14 cellular contexts compared by ENCODE assay signal in the genomic region with DNA sequence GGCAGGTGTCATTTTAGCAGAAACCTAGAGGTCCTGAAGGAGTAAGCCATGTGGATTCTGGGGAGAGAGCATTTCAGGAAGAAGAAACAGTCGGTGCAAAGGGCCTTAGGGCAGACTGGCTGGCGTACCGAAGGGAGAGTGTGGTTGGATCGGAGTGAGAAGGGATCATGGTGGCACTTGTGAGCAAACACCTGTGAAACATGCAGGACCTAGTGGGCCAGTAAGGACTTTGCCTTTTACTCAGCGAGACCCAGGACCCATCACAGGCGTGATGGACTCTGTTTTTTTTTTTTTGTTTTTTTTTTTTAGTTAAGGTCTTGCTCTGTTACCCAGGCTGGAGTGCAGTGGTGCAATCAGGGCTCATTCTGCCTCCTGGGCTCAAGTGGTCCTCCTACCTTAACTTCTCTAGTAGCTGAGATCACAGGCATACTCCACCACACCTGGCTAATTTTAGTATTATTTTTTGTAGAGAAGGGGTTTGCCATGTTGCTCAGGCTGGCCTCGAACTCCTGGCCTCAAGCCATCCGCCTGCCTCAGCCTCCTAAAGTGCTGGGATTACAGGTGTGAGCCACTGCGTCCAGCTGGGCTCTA. TPM values are rescaled to one million over a fixed set of nuclear protein-coding genes. Genes with fewer than 3 reads are reported as not detected.
A peak's percentile ranks its signal among the peaks of the same experiment; 100 is the strongest.
DNase-seq lines count a peak whose midpoint lies in the region; ATAC-seq, FAIRE-seq and TF ChIP-seq lines count a peak whose summit lies in the region.
"Had no signal": no experiment of that assay in that cellular context is flagged by ENCODE, and none has a peak within 500 bp of the region (broad histone marks: within the 10 kb centered on the region; RNA-seq: fewer than 3 reads in every experiment).

No MANE protein-coding gene starts in this region.

- H3K9ac ChIP-seq in K562 (ENCODE audit: insufficient read depth in 1 of 2, low read depth in 2 of 2, low read length in 2 of 2), result peak overlapping the region in 1 of 2 experiments; percentile 13; a peak in 1 of 4 replicates

- no peak for TF ChIP-seq EP300 in K562 (IDR thresholded peaks at IDR 0.05; ENCODE audit: low read length)

- H3K79me2 ChIP-seq in K562 (ENCODE audit: control insufficient read depth, insufficient read depth, low read length), result no peaks in the 10 kb centered on the region

- 17% methylated on average over 9 of the region's 9 CpGs for WGBS in K562 (ENCODE audit: insufficient coverage, low coverage, missing lambda C conversion rate)

- no peak for TF ChIP-seq POLR2A in K562 (conservative IDR thresholded peaks at IDR 0.05)

- BruUV-seq in K562 (replicated peaks; lab: Mats Ljungman, UMichigan), result no TSS peak

- TF ChIP-seq RAD21 in K562 (CRISPR knock-in tag; conservative IDR thresholded peaks at IDR 0.05 in 1 of 2, IDR thresholded peaks at IDR 0.05 in 1 of 2), result no peak

- H2AFZ ChIP-seq in K562 (ENCODE audit: low read depth, low read length), result peak overlapping the region; percentile 62

- no peaks in the 10 kb centered on the region for H3K9me1 ChIP-seq in K562 (ENCODE audit: control insufficient read depth, insufficient read depth, low read length)

- H3K36me3 ChIP-seq in K562 (ENCODE audit: control insufficient read depth, insufficient read depth, low read length), result no peaks in the 10 kb centered on the region
- H3K36me3 ChIP-seq: sigmoid colon, stomach had no signal

- 0 out of 2 replicates have a peak, but pooled peaks cover 4% of the 10 kb centered on the region for H4K20me1 ChIP-seq in K562 (replicated peaks; ENCODE audit: control insufficient read depth, insufficient read depth, low read length)

- TF ChIP-seq CTCF in K562 (IDR thresholded peaks at IDR 0.05 in 2 of 3, conservative IDR thresholded peaks at IDR 0.05 in 1 of 3; ENCODE audit: insufficient read depth in 2 of 3, low read depth in 1 of 3, low read length in 3 of 3) (no peak), omental fat pad (IDR thresholded peaks at IDR 0.05) (no peak)

- in situ Hi-C loops in K562 (cut with MboI), result no loop called here

- H3K4me2 ChIP-seq in K562 (ENCODE audit: insufficient read depth, low read length), result peak overlapping the region; percentile 58

- CTCF ChIA-PET in K562 (lab: Yijun Ruan, JAX; ENCODE audit: low intra/inter-chr PET ratio), result no interaction called here

- no peaks in the 10 kb centered on the region for H3K27me3 ChIP-seq in K562 (ENCODE audit: control insufficient read depth in 2 of 2, insufficient read depth in 2 of 2, low read length in 2 of 2)

- no peak overlapping the region; the same call in 2 of the 3 replicates for H3K27ac ChIP-seq in K562 (ENCODE audit: extremely low read depth, low read depth, low read length)
- H3K27ac ChIP-seq: VCaP had no signal

- intact Hi-C loops in K562 (cut with micrococcal nuclease), result no loop called here

- H3K9me3 ChIP-seq in K562 (replicated peaks; ENCODE audit: control insufficient read depth, insufficient read depth, low read depth, low read length), result no peaks in the 10 kb centered on the region
- H3K9me3 ChIP-seq: sigmoid colon, stomach had no signal

- ATAC-seq in K562 (peak; percentile 6; the same call in 1 of the 3 replicates), omental fat pad (ENCODE audit: low FRiP score) (peak; percentile 20), GM21737 (IDR thresholded peaks at IDR 0.05; ENCODE audit: unreplicated experiment) (no peak)
- ATAC-seq: CD8-positive, alpha-beta T cell had no signal

- no peak overlapping the region for H3K4me3 ChIP-seq in K562
- H3K4me3 ChIP-seq: sigmoid colon, stomach had no signal

- peaks cover 12 to 26% of the 10 kb centered on the region in 2 experiments; a peak in 4 of 5 replicates for H3K4me1 ChIP-seq in K562 (replicated peaks in 1 of 2; ENCODE audit: control insufficient read depth in 2 of 2, insufficient read depth in 2 of 2, low read length in 2 of 2)
- H3K4me1 ChIP-seq: sigmoid colon, stomach had no signal

- FAIRE-seq in K562 (lab: Jason Lieb, UNC), result no peak

- DNase-seq in Kasumi-1 (lab: John Stamatoyannopoulos, UW) (peak; percentile 42 to 62), K562 (ENCODE audit: extremely low read depth in 1 of 4, low spot score in 3 of 4) (no peak), omental fat pad (ENCODE audit: low spot score) (no peak), NCI-H2081 (lab: John Stamatoyannopoulos, UW) (no peak)
- DNase-seq: activated CD8-positive, alpha-beta memory T cell treated with anti-CD3 and anti-CD28 coated beads, Interleukin-2, amount 50 U/mL, for 48 hours; CD8-positive, alpha-beta T cell; left ventricle myocardium superior; NCI-H187; NCI-H510A treated with DMSO at 0.1 percent for 48 hours; sigmoid colon; stomach had no signal

- POLR2A ChIA-PET in K562 (lab: Yijun Ruan, JAX), result no interaction called here

RNA-seq across cellular contexts. Expression of a gene that starts 3.5 kb away (rescaled TPM):
- total RNA-seq in K562 (2011; cell fraction: chromatin; rRNA removed; ENCODE audit: low replicate concordance), result not detected in 2 replicates
- not detected in 2 replicates for total RNA-seq in K562 (2011; cell fraction: nucleolus; rRNA removed)
- total RNA-seq in K562 (2011; cell fraction: nucleoplasm; rRNA removed), result not detected in 2 replicates
- not detected in 2 replicates for total RNA-seq in K562 (2014; rRNA removed)
- total RNA-seq in K562 (2014; rRNA removed; fragmentation: Illumina TruSeq; extraction: Trizol), result not detected in 2 replicates
- total RNA-seq in K562 (2015; rRNA removed; fragmentation: Illumina TruSeq; extraction: Trizol), result not detected in 2 replicates
- not detected in 2 replicates for total RNA-seq in K562 (2021)
- not detected in 2 replicates for polyA plus RNA-seq in K562 (2011; rRNA removed)
- polyA plus RNA-seq in K562 (2011; cell fraction: cytosol; rRNA removed), result not detected in 2 replicates
- not detected in 2 replicates for polyA plus RNA-seq in K562 (2011; cell fraction: nucleus; rRNA removed)
- polyA plus RNA-seq in K562 (2012), result not detected in 2 replicates
- polyA plus RNA-seq in K562 (2014; fragmentation: Illumina TruSeq; extraction: Trizol), result not detected in 2 replicates
- not detected for polyA plus RNA-seq in K562 (2014; fragmentation: Nextera tagmentation; extraction: Ambion mirVana)
- not detected in 2 replicates for polyA plus RNA-seq in K562 (2014; rRNA removed)
- not detected in 2 replicates for polyA minus RNA-seq in K562 (2011; rRNA and poly(A)+ RNA removed)
- not detected in 2 replicates for polyA minus RNA-seq in K562 (2011; cell fraction: cytosol; rRNA and poly(A)+ RNA removed)
- not detected in 2 replicates for polyA minus RNA-seq in K562 (2011; cell fraction: nucleus; rRNA and poly(A)+ RNA removed)
- under 1 TPM in 1 of 4 donors, not detected in 3; 0.24 TPM for total RNA-seq in omental fat pad
- total RNA-seq: CD8-positive, alpha-beta T cell; esophagus mucosa; left ventricle myocardium superior; stomach had no signal
- polyA plus RNA-seq: sigmoid colon, stomach had no signal

RNA-seq across cellular contexts. Expression of a gene that starts 19.7 kb away (rescaled TPM):
- 29.6 and 50.6 TPM in 2 replicates for total RNA-seq in K562 (2011; cell fraction: chromatin; rRNA removed; ENCODE audit: low replicate concordance)
- 27.0 and 28.2 TPM in 2 replicates for total RNA-seq in K562 (2011; cell fraction: nucleolus; rRNA removed)
- 29.2 and 31.1 TPM in 2 replicates for total RNA-seq in K562 (2011; cell fraction: nucleoplasm; rRNA removed)
- total RNA-seq in K562 (2014; rRNA removed) (84.1 and 124 TPM in 2 replicates), K562 (2014; rRNA removed; fragmentation: Illumina TruSeq; extraction: Trizol) (11.4 and 17.0 TPM in 2 replicates), K562 (2015; rRNA removed; fragmentation: Illumina TruSeq; extraction: Trizol) (31.7 and 32.0 TPM in 2 replicates), K562 (2021) (47.1 and 54.9 TPM in 2 replicates), omental fat pad (10 to 100 TPM; 22.5 to 62.4 (median 47.1) TPM)
- polyA plus RNA-seq in K562 (2011; rRNA removed) (8.4 and 13.6 TPM in 2 replicates), K562 (2014; fragmentation: Illumina TruSeq; extraction: Trizol) (31.7 and 45.0 TPM in 2 replicates), K562 (2014; fragmentation: Nextera tagmentation; extraction: Ambion mirVana) (1 to 10 TPM; 4.8 to 7.2 TPM), K562 (2014; rRNA removed) (50.5 and 57.6 TPM in 2 replicates)
- polyA plus RNA-seq in K562 (2011; cell fraction: cytosol; rRNA removed), result 9.7 and 11.8 TPM in 2 replicates
- 26.3 and 43.0 TPM in 2 replicates for polyA plus RNA-seq in K562 (2011; cell fraction: nucleus; rRNA removed)
- polyA plus RNA-seq in K562 (2012), result 46.2 and 56.2 TPM in 2 replicates
- polyA minus RNA-seq in K562 (2011; rRNA and poly(A)+ RNA removed), result 6.3 and 8.6 TPM in 2 replicates
- 20.6 and 24.6 TPM in 2 replicates for polyA minus RNA-seq in K562 (2011; cell fraction: cytosol; rRNA and poly(A)+ RNA removed)
- polyA minus RNA-seq in K562 (2011; cell fraction: nucleus; rRNA and poly(A)+ RNA removed), result 7.9 and 14.9 TPM in 2 replicates

RNA-seq across cellular contexts. Expression of a gene that starts 22.6 kb away (rescaled TPM):
- total RNA-seq in K562 (2011; cell fraction: chromatin; rRNA removed; ENCODE audit: low replicate concordance), result 7.1 and 14.3 TPM in 2 replicates
- total RNA-seq in K562 (2011; cell fraction: nucleolus; rRNA removed), result 10.8 and 17.7 TPM in 2 replicates
- total RNA-seq in K562 (2011; cell fraction: nucleoplasm; rRNA removed), result 6.3 and 10.6 TPM in 2 replicates
- total RNA-seq in K562 (2014; rRNA removed) (189 and 200 TPM in 2 replicates), K562 (2014; rRNA removed; fragmentation: Illumina TruSeq; extraction: Trizol) (25.2 and 30.3 TPM in 2 replicates), K562 (2015; rRNA removed; fragmentation: Illumina TruSeq; extraction: Trizol) (124 and 127 TPM in 2 replicates), K562 (2021) (92.2 and 92.9 TPM in 2 replicates), omental fat pad (10 to 100 TPM; 53.0 to 88.6 (median 72.5) TPM)
- polyA plus RNA-seq in K562 (2011; rRNA removed) (32.6 and 40.4 TPM in 2 replicates), K562 (2014; fragmentation: Illumina TruSeq; extraction: Trizol) (108 and 122 TPM in 2 replicates), K562 (2014; fragmentation: Nextera tagmentation; extraction: Ambion mirVana) (10 to 100 TPM in 1 of 2 experiments, 1 to 10 TPM in 1; 9.6 to 14.3 TPM), K562 (2014; rRNA removed) (167 and 169 TPM in 2 replicates)
- polyA plus RNA-seq in K562 (2011; cell fraction: cytosol; rRNA removed), result 58.8 and 72.4 TPM in 2 replicates
- 44.8 and 52.7 TPM in 2 replicates for polyA plus RNA-seq in K562 (2011; cell fraction: nucleus; rRNA removed)
- polyA plus RNA-seq in K562 (2012), result 130 and 155 TPM in 2 replicates
- 5.1 and 10.2 TPM in 2 replicates for polyA minus RNA-seq in K562 (2011; rRNA and poly(A)+ RNA removed)
- 21.1 and 26.8 TPM in 2 replicates for polyA minus RNA-seq in K562 (2011; cell fraction: cytosol; rRNA and poly(A)+ RNA removed)
- polyA minus RNA-seq in K562 (2011; cell fraction: nucleus; rRNA and poly(A)+ RNA removed), result 6.7 and 7.8 TPM in 2 replicates

RNA-seq across cellular contexts. Expression of a gene that starts 23.0 kb away (rescaled TPM):
- 10.7 and 38.4 TPM in 2 replicates for total RNA-seq in K562 (2011; cell fraction: chromatin; rRNA removed; ENCODE audit: low replicate concordance)
- total RNA-seq in K562 (2011; cell fraction: nucleolus; rRNA removed), result 35.5 and 41.9 TPM in 2 replicates
- 27.5 and 27.9 TPM in 2 replicates for total RNA-seq in K562 (2011; cell fraction: nucleoplasm; rRNA removed)
- total RNA-seq in K562 (2014; rRNA removed), result 6.6 and 11.1 TPM in 2 replicates
- 7.2 and 10.6 TPM in 2 replicates for total RNA-seq in K562 (2014; rRNA removed; fragmentation: Illumina TruSeq; extraction: Trizol)
- total RNA-seq in K562 (2015; rRNA removed; fragmentation: Illumina TruSeq; extraction: Trizol), result 12.8 and 14.3 TPM in 2 replicates
- total RNA-seq in K562 (2021), result 34.5 and 35.9 TPM in 2 replicates
- polyA plus RNA-seq in K562 (2011; rRNA removed), result 18.9 and 34.0 TPM in 2 replicates
- polyA plus RNA-seq in K562 (2011; cell fraction: cytosol; rRNA removed), result 54.6 and 96.4 TPM in 2 replicates
- 44.1 and 53.6 TPM in 2 replicates for polyA plus RNA-seq in K562 (2011; cell fraction: nucleus; rRNA removed)
- 26.5 and 54.0 TPM in 2 replicates for polyA plus RNA-seq in K562 (2012)
- polyA plus RNA-seq in K562 (2014; fragmentation: Illumina TruSeq; extraction: Trizol), result 31.7 and 40.6 TPM in 2 replicates
- 1 to 10 TPM; 3.6 to 4.6 TPM for polyA plus RNA-seq in K562 (2014; fragmentation: Nextera tagmentation; extraction: Ambion mirVana)
- 26.6 and 31.3 TPM in 2 replicates for polyA plus RNA-seq in K562 (2014; rRNA removed)
- 9.8 and 12.4 TPM in 2 replicates for polyA minus RNA-seq in K562 (2011; rRNA and poly(A)+ RNA removed)
- polyA minus RNA-seq in K562 (2011; cell fraction: cytosol; rRNA and poly(A)+ RNA removed), result 20.2 and 22.9 TPM in 2 replicates
- 18.7 and 26.1 TPM in 2 replicates for polyA minus RNA-seq in K562 (2011; cell fraction: nucleus; rRNA and poly(A)+ RNA removed)
- 10 to 100 TPM; 14.0 to 18.8 (median 17.5) TPM for total RNA-seq in omental fat pad

RNA-seq across cellular contexts. Expression of a gene that starts 41.6 kb away (rescaled TPM):
- 27.7 and 48.1 TPM in 2 replicates for total RNA-seq in K562 (2011; cell fraction: chromatin; rRNA removed; ENCODE audit: low replicate concordance)
- 22.8 and 24.7 TPM in 2 replicates for total RNA-seq in K562 (2011; cell fraction: nucleolus; rRNA removed)
- total RNA-seq in K562 (2011; cell fraction: nucleoplasm; rRNA removed), result 23.9 and 41.4 TPM in 2 replicates
- total RNA-seq in K562 (2014; rRNA removed), result 18.6 and 21.3 TPM in 2 replicates
- total RNA-seq in K562 (2014; rRNA removed; fragmentation: Illumina TruSeq; extraction: Trizol), result 4.6 and 6.2 TPM in 2 replicates
- 10.0 and 12.4 TPM in 2 replicates for total RNA-seq in K562 (2015; rRNA removed; fragmentation: Illumina TruSeq; extraction: Trizol)
- total RNA-seq in K562 (2021), result 26.1 and 28.7 TPM in 2 replicates
- polyA plus RNA-seq in K562 (2011; rRNA removed), result 5.3 and 9.0 TPM in 2 replicates
- polyA plus RNA-seq in K562 (2011; cell fraction: cytosol; rRNA removed), result 7.6 and 12.9 TPM in 2 replicates
- polyA plus RNA-seq in K562 (2011; cell fraction: nucleus; rRNA removed), result 10.1 and 26.6 TPM in 2 replicates
- polyA plus RNA-seq in K562 (2012), result 24.9 and 29.1 TPM in 2 replicates
- 26.9 and 39.6 TPM in 2 replicates for polyA plus RNA-seq in K562 (2014; fragmentation: Illumina TruSeq; extraction: Trizol)
- polyA plus RNA-seq in K562 (2014; fragmentation: Nextera tagmentation; extraction: Ambion mirVana), result 1 to 10 TPM; 3.5 to 4.2 TPM
- 16.3 and 16.9 TPM in 2 replicates for polyA plus RNA-seq in K562 (2014; rRNA removed)
- 4.3 and 5.1 TPM in 2 replicates for polyA minus RNA-seq in K562 (2011; rRNA and poly(A)+ RNA removed)
- 7.8 and 8.3 TPM in 2 replicates for polyA minus RNA-seq in K562 (2011; cell fraction: cytosol; rRNA and poly(A)+ RNA removed)
- 6.1 and 10.8 TPM in 2 replicates for polyA minus RNA-seq in K562 (2011; cell fraction: nucleus; rRNA and poly(A)+ RNA removed)
- 100 to 1,000 TPM in 2 of 4 donors, 10 to 100 TPM in 1, 1 to 10 TPM in 1; 2.8 to 223 (median 57.0) TPM for total RNA-seq in omental fat pad

Comparison
In these comparisons a context has a peak if more than half of its experiments do, and no peak if none do; other contexts are left out.
1. DNase-seq: peak in Kasumi-1 (2 of 2); none in K562 (0 of 4), omental fat pad (single experiment) and NCI-H2081 (0 of 2).